In the genomic region with DNA sequence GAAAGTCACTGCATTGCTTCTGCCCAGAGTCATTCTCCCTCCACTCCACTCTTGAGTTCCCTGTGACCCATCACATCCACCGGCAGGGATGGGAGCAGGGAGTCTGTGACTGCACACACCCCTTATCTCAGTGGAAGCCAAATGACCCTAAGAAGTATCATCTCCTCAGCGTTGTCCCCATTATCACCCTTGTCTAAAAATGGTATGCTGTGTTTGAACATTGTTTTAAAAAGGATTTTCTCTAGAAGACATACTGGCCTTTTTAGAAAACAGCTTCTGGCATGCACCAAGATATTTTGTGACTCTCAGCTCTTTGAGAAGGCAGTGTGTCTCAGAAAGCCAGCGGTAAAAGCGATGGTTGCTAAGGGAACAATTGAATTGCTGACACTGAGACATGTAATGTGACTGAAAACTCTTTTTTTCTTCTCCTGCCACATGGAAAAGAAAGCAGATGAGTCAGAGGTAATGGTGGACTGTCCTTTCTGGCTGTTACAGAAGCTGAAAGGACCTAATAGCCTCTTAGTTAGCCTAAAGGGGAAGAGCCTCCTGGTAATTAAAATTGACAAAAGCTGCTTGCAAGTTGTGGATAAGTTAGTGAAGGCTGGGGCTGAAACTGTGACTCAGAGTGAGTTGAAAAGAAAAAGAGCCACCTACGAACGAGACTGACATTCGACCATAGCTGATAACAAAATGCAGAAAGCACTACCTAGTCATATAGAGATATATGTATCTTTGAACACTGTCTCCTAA, we compare ENCODE assay signal across 11 cellular contexts.
DNase-seq lines count a peak whose midpoint lies in the region; ATAC-seq, FAIRE-seq and TF ChIP-seq lines count a peak whose summit lies in the region.
"Had no signal": no experiment of that assay in that cellular context is flagged by ENCODE, and none has a peak within 500 bp of the region (broad histone marks: within the 10 kb centered on the region; RNA-seq: fewer than 3 reads in every experiment).

No MANE protein-coding gene starts in this region.

- H3K79me1 ChIP-seq in trophoblast cell (ENCODE audit: low read length): peaks cover 2% of the 10 kb centered on the region

- ATAC-seq in activated CD4-positive, CD25-positive, alpha-beta regulatory T cell treated with anti-CD3 and anti-CD28 coated beads, Interleukin-2, amount 50 U/mL, for 24 hours: peak; percentile 92 to 93
- ATAC-seq in mucosa of descending colon: no peak

- H3K4me1 ChIP-seq in MM.1S (ENCODE audit: low read length): peaks cover 25% of the 10 kb centered on the region
- H3K4me1 ChIP-seq in trophoblast cell (ENCODE audit: control insufficient read depth in 1 of 2, insufficient read depth in 2 of 2, low read length in 2 of 2): peaks cover 2 to 5% of the 10 kb centered on the region in 2 experiments
- no peaks in the 10 kb centered on the region for H3K4me1 ChIP-seq in mucosa of descending colon (ENCODE audit: low read depth)

- H3F3A ChIP-seq in MM.1S (ENCODE audit: insufficient read depth, low read length): no peaks in the 10 kb centered on the region

- H3K4ac ChIP-seq in trophoblast cell (ENCODE audit: low read depth, low read length): no peak overlapping the region

- no peaks in the 10 kb centered on the region for H3K9me3 ChIP-seq in MM.1S (replicated peaks; ENCODE audit: insufficient read depth, low read length)
- no peaks in the 10 kb centered on the region for H3K9me3 ChIP-seq in trophoblast cell (ENCODE audit: insufficient read depth, low read depth, low read length)
- H3K9me3 ChIP-seq in mucosa of descending colon: no peaks in the 10 kb centered on the region

- no peak overlapping the region for H3K4me3 ChIP-seq in MM.1S (ENCODE audit: low read length)
- H3K4me3 ChIP-seq in bronchial epithelial cell (ENCODE audit: low read depth, low read length): no peak overlapping the region
- H3K4me3 ChIP-seq in trophoblast cell (ENCODE audit: low read depth, low read length): no peak overlapping the region
- H3K4me3 ChIP-seq in mucosa of descending colon: no peak overlapping the region

- no peak for TF ChIP-seq CTCF in MM.1S (IDR thresholded peaks at IDR 0.05; ENCODE audit: low read length)
- TF ChIP-seq CTCF in bronchial epithelial cell (IDR thresholded peaks at IDR 0.05; ENCODE audit: insufficient read depth, low read length, severe bottlenecking): no peak
- no peak for TF ChIP-seq CTCF in mucosa of descending colon (IDR thresholded peaks at IDR 0.05)

- H4K12ac ChIP-seq in trophoblast cell (ENCODE audit: low read depth, low read length): no peak overlapping the region

- WGBS in trophoblast cell (ENCODE audit: extremely low coverage, insufficient coverage, insufficient read length): no CpG with 5 or more reads among the region's 7 CpGs

- no peaks in the 10 kb centered on the region for H4K20me1 ChIP-seq in MM.1S (ENCODE audit: insufficient read depth, low read length)

- H3K4me2 ChIP-seq in MM.1S (ENCODE audit: low read depth, low read length): peak overlapping the region; percentile 7; the same call in 1 of the 2 replicates
- no peak overlapping the region for H3K4me2 ChIP-seq in trophoblast cell (ENCODE audit: low read length)

- DNase-seq in activated CD4-positive, CD25-positive, alpha-beta regulatory T cell treated with anti-CD3 and anti-CD28 coated beads, Interleukin-2, amount 50 U/mL, for 72 hours: no peak
- DNase-seq in MM.1S (no peak), bronchial epithelial cell (ENCODE audit: low read depth) (peak; percentile 47), trophoblast cell (no peak), occipital lobe (lab: John Stamatoyannopoulos, UW) (no peak), mucosa of descending colon (no peak), NCI-H748 treated with DMSO at 0.1 percent for 48 hours (lab: John Stamatoyannopoulos, UW) (no peak)
- DNase-seq: NCI-H1694, SHP77 treated with DMSO at 0.1 percent for 48 hours had no signal

- peak overlapping the region; percentile 47 for H3K14ac ChIP-seq in trophoblast cell (ENCODE audit: low read length)

- H2AFZ ChIP-seq in MM.1S (ENCODE audit: low read length): peak overlapping the region; percentile 1; the same call in 1 of the 2 replicates
- no peak overlapping the region for H2AFZ ChIP-seq in trophoblast cell (ENCODE audit: insufficient read depth, low read length, poor library complexity)

- FAIRE-seq in bronchial epithelial cell (lab: Jason Lieb, UNC): peak; percentile 64
- FAIRE-seq: endometrium had no signal

- peak overlapping the region; percentile 82 for H4K91ac ChIP-seq in trophoblast cell (ENCODE audit: low read depth, low read length)

- H3K27me3 ChIP-seq in MM.1S (replicated peaks; ENCODE audit: insufficient read depth, low read length) (no peaks in the 10 kb centered on the region), bronchial epithelial cell (ENCODE audit: control insufficient read depth, insufficient read depth, low read length) (no peaks in the 10 kb centered on the region), trophoblast cell (ENCODE audit: insufficient read depth, low read length) (no peaks in the 10 kb centered on the region)

- peak overlapping the region; percentile 47 for H2BK120ac ChIP-seq in trophoblast cell (ENCODE audit: insufficient read depth, low read length, poor library complexity)

- peak overlapping the region; percentile 90 for H2BK12ac ChIP-seq in trophoblast cell (ENCODE audit: low read length)

- H3K79me2 ChIP-seq in MM.1S (ENCODE audit: low read length) (no peaks in the 10 kb centered on the region), trophoblast cell (ENCODE audit: control insufficient read depth, insufficient read depth, low read length, poor library complexity) (no peaks in the 10 kb centered on the region)

- peak overlapping the region; percentile 14 for H3K18ac ChIP-seq in trophoblast cell (ENCODE audit: low read length)

- H2BK5ac ChIP-seq in trophoblast cell (ENCODE audit: low read depth, low read length, poor library complexity): peak overlapping the region; percentile 58

- H4K8ac ChIP-seq in trophoblast cell (ENCODE audit: low read depth, low read length): peak overlapping the region; percentile 30

- no peak overlapping the region for H3K9ac ChIP-seq in MM.1S (ENCODE audit: low read length)
- H3K9ac ChIP-seq in trophoblast cell (ENCODE audit: low read length): no peak overlapping the region

- H3K27ac ChIP-seq in MM.1S (ENCODE audit: low read length) (peak overlapping the region; percentile 16; the same call in 1 of the 2 replicates), trophoblast cell (ENCODE audit: low read depth, low read length) (peak overlapping the region; percentile 68)

- intact Hi-C loops in mucosa of descending colon (cut with DNase I, micrococcal nuclease): no loop called here

- H3K36me3 ChIP-seq in MM.1S (replicated peaks; ENCODE audit: insufficient read depth, low read length): no peaks in the 10 kb centered on the region
- no peaks in the 10 kb centered on the region for H3K36me3 ChIP-seq in bronchial epithelial cell (ENCODE audit: control insufficient read depth, insufficient read depth, low read length)
- no peaks in the 10 kb centered on the region for H3K36me3 ChIP-seq in trophoblast cell (ENCODE audit: control insufficient read depth in 1 of 2, insufficient read depth in 2 of 2, low read length in 2 of 2)
- H3K36me3 ChIP-seq in mucosa of descending colon (ENCODE audit: low read depth): no peaks in the 10 kb centered on the region

- no peak overlapping the region for H3K23ac ChIP-seq in trophoblast cell (ENCODE audit: low read length)

- H2AK5ac ChIP-seq in trophoblast cell (ENCODE audit: low read length): peak overlapping the region; percentile 51

- no peaks in the 10 kb centered on the region for H3K9me2 ChIP-seq in MM.1S (replicated peaks; ENCODE audit: insufficient read depth, low read length)
